Comparison of ENCODE assay signal across 29 cellular contexts in the genomic region with DNA sequence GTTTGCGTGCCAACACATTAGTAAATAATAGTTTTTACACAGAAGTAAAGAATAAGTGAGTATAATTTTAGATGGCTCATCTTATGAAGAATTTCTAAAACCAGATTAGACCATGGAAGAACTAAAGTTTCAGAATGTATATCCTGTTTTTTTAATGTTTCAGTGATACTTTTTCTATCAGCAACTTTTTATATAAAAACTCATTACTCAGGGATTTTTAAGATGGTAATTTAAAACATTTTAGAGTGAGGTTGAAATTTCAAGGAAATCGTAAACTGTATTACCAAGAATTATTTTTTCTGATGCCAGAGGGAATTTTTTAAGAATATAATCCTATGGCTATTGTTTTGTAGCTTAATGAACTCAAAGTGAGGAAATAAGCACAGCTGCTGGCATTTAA.
"Had no signal": no experiment of that assay in that cellular context is flagged by ENCODE, and none has a peak within 500 bp of the region (broad histone marks: within the 10 kb centered on the region; RNA-seq: fewer than 3 reads in every experiment).

No MANE protein-coding gene starts in this region.

- FAIRE-seq: bronchial epithelial cell had no signal

- H3K36me3 ChIP-seq: ascending aorta, cardiac muscle cell had no signal

- H3K9me3 ChIP-seq: ascending aorta had no signal

- H3K4me3 ChIP-seq: ascending aorta, cardiac muscle cell had no signal

- DNase-seq: activated B cell treated with CpG ODN at 0.5 μM for 24 hours; activated CD4-positive, alpha-beta memory T cell treated with anti-CD3 and anti-CD28 coated beads, Interleukin-2, amount 10 ng/mL, durations not matched to agents 7 days and 5 days; activated CD4-positive, alpha-beta T cell treated with anti-CD3 and anti-CD28 coated beads for 1 hour; activated CD4-positive, alpha-beta T cell treated with anti-CD3 and anti-CD28 coated beads for 36 hours; activated CD4-positive, alpha-beta T cell treated with anti-CD3 and anti-CD28 coated beads for 48 hours; activated CD4-positive, alpha-beta T cell treated with anti-CD3 and anti-CD28 coated beads, Interleukin-2, amount 10 ng/mL, durations not matched to agents 7 days and 5 days; activated CD4-positive, alpha-beta T cell treated with anti-CD3 and anti-CD28 coated beads, Interleukin-2, amount 50 U/mL, for 48 hours; activated CD8-positive, alpha-beta memory T cell treated with anti-CD3 and anti-CD28 coated beads for 24 hours; activated CD8-positive, alpha-beta memory T cell treated with anti-CD3 and anti-CD28 coated beads, Interleukin-2, amount 10 ng/mL, durations not matched to agents 7 days and 5 days; activated CD8-positive, alpha-beta memory T cell treated with anti-CD3 and anti-CD28 coated beads, Interleukin-2, amount 50 U/mL, for 48 hours; activated CD8-positive, alpha-beta T cell treated with anti-CD3 and anti-CD28 coated beads, Interleukin-2, amount 10 ng/mL, durations not matched to agents 7 days and 5 days; activated effector memory CD4-positive, alpha-beta T cell treated with Interleukin-2 at 50 U/mL for 16 hours; activated gamma-delta T cell; activated naive CD4-positive, alpha-beta T cell treated with anti-CD3 and anti-CD28 coated beads, Interleukin-2, amount 10 ng/mL, durations not matched to agents 7 days and 5 days; activated naive CD4-positive, alpha-beta T cell treated with Interleukin-2 at 50 U/mL for 16 hours; activated naive CD8-positive, alpha-beta T cell treated with anti-CD3 and anti-CD28 coated beads, Interleukin-2, amount 10 ng/mL, durations not matched to agents 7 days and 5 days; activated naive CD8-positive, alpha-beta T cell treated with anti-CD3 and anti-CD28 coated beads, Interleukin-2, amount 50 U/mL, for 24 hours; activated T-cell treated with anti-CD3 and anti-CD28 coated beads, Interleukin-2, amount 50 U/mL, for 24 hours; activated T-cell treated with anti-CD3 and anti-CD28 coated beads, Interleukin-2, amount 50 U/mL, for 48 hours; amygdala; anterior cingulate cortex; caudate nucleus; cerebellar nuclear complex; T-helper 2 cell; T-helper 9 cell had no signal

- ATAC-seq: activated CD4-positive, alpha-beta T cell treated with anti-CD3 and anti-CD28 coated beads for 36 hours; activated CD8-positive, alpha-beta memory T cell treated with anti-CD3 and anti-CD28 coated beads, Interleukin-2, amount 10 ng/mL, durations not matched to agents 7 days and 5 days; activated CD8-positive, alpha-beta T cell treated with anti-CD3 and anti-CD28 coated beads, Interleukin-2, amount 10 ng/mL, durations not matched to agents 7 days and 5 days; activated naive CD8-positive, alpha-beta T cell treated with anti-CD3 and anti-CD28 coated beads, Interleukin-2, amount 50 U/mL, for 24 hours had no signal

- H3K27ac ChIP-seq: ascending aorta, cardiac muscle cell, VCaP had no signal

- H3K4me1 ChIP-seq: ascending aorta had no signal

- H3K27me3 ChIP-seq: ascending aorta, cardiac muscle cell had no signal
